In the genomic region with DNA sequence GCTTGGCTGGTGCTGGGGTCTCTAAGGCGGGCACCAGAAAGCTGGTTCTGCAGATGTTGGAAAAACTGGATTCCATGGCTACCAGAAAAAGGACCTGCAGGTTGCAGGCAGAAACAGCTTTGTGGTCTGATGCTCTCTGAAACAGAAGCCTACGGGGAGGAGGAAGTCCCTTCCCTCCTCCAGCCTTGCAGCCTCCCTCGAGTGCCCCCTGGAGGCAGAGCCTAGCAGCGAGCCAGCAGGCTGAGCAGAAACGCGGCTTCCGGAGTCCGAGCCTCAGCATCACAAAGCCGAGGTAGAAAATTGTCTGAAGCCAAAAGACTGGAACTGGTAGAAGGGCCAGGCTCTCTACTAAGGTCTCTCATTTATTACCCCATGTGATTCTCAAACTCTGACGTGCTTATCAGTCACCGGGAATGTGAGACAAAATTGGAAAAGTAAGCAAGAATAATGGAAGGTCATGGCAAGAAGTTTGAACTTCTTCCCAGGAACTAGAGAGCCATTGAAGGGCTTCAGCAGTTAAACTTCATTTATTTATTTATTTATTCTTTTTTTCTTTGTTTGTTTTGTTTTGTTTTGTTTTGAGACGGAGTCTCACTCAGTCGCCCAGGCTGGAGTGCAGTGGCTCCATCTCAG, we compare ENCODE assay signal across 1 cellular context.
TF ChIP-seq lines count a peak whose summit lies in the region.

No MANE protein-coding gene starts in this region.

TF ChIP-seq in GM12878, 131 proteins besides CTCF, POLR2A, EP300 and RAD21 (continued from another document):
- TF ChIP-seq CEBPB (IDR thresholded peaks at IDR 0.05; ENCODE audit: borderline replicate concordance in 1 of 2, low read depth in 2 of 2, low read length in 2 of 2), result no peak
